In genomic region chr9:122531157-122531556, GRCh38 we compare ENCODE assay signal across 4 cellular contexts. TPM values are rescaled to one million over a fixed set of nuclear protein-coding genes. Genes with fewer than 3 reads are reported as not detected.
"Had no signal": no experiment of that assay in that cellular context is flagged by ENCODE, and none has a peak within 500 bp of the region (broad histone marks: within the 10 kb centered on the region; RNA-seq: fewer than 3 reads in every experiment).

No MANE protein-coding gene starts in this region.

RNA-seq across cellular contexts. Expression of gene OR1N1, which starts 4.1 kb away (rescaled TPM):
- total RNA-seq: LHCN-M2, M059J, MCF 10A, NCI-H460 had no signal

RNA-seq across cellular contexts. Expression of gene OR1J4, which starts 12.2 kb away (rescaled TPM):
- total RNA-seq: LHCN-M2, MCF 10A, NCI-H460 had no signal

RNA-seq across cellular contexts. Expression of gene OR1J2, which starts 20.6 kb away (rescaled TPM):
- total RNA-seq: LHCN-M2, M059J, MCF 10A had no signal

RNA-seq across cellular contexts. Expression of gene OR1N2, which starts 21.8 kb away (rescaled TPM):
- total RNA-seq: LHCN-M2, M059J, MCF 10A, NCI-H460 had no signal

RNA-seq across cellular contexts. Expression of gene OR1L8, which starts 52.0 kb away (rescaled TPM):
- total RNA-seq: LHCN-M2, M059J, MCF 10A had no signal
